ENCODE assay signal across 9 cellular contexts in genomic region chr3:5016218-5017161, GRCh38. TPM values are rescaled to one million over a fixed set of nuclear protein-coding genes. Genes with fewer than 3 reads are reported as not detected.
DNase-seq lines count a peak whose midpoint lies in the region; ATAC-seq and TF ChIP-seq lines count a peak whose summit lies in the region.
"Had no signal": no experiment of that assay in that cellular context is flagged by ENCODE, and none has a peak within 500 bp of the region (broad histone marks: within the 10 kb centered on the region; RNA-seq: fewer than 3 reads in every experiment).

No MANE protein-coding gene starts in this region.

- POLR2A ChIA-PET in activated CD4-positive, alpha-beta T cell treated with anti-CD3 and anti-CD28 coated beads, Interleukin-2, amount 10 ng/mL, durations not matched to agents 7 days and 5 days (lab: Charles Lee), result interaction anchor here (2.1 kb wide), 1 partner anchor 32 kb away, joined by 12 read pairs; no protein-coding TSS in a partner anchor

- TF ChIP-seq CTCF in GM10266 (IDR thresholded peaks at IDR 0.05; ENCODE audit: control insufficient read depth, insufficient read depth, low read depth, missing control alignments) (no peak), right atrium auricular region (IDR thresholded peaks at IDR 0.05) (no peak), type B pancreatic cell (conservative IDR thresholded peaks at IDR 0.05) (no peak), glutamatergic neuron (IDR thresholded peaks at IDR 0.05; ENCODE audit: partially characterized antibody, unreplicated experiment) (no peak)

- H3K9me3 Mint-ChIP-seq in IgD-negative memory B cell, result no peaks in the 10 kb centered on the region
- H3K9me3 Mint-ChIP-seq in activated CD4-positive, alpha-beta T cell treated with anti-CD3 and anti-CD28 coated beads, Interleukin-2, amount 10 ng/mL, durations not matched to agents 7 days and 5 days, result no peaks in the 10 kb centered on the region
- H3K9me3 Mint-ChIP-seq in type B pancreatic cell, result no peaks in the 10 kb centered on the region
- peaks cover 3% of the 10 kb centered on the region for H3K9me3 Mint-ChIP-seq in glutamatergic neuron (ENCODE audit: unreplicated experiment)

- ATAC-seq in GM21717 (IDR thresholded peaks at IDR 0.05; ENCODE audit: unreplicated experiment), result peak; percentile 53

- peak overlapping the region; percentile 13 to 77 (median 58) for H3K27ac Mint-ChIP-seq in IgD-negative memory B cell
- H3K27ac Mint-ChIP-seq in activated CD4-positive, alpha-beta T cell treated with anti-CD3 and anti-CD28 coated beads, Interleukin-2, amount 10 ng/mL, durations not matched to agents 7 days and 5 days, result peak overlapping the region; percentile 71
- peak overlapping the region; percentile 54 for H3K27ac Mint-ChIP-seq in type B pancreatic cell
- H3K27ac Mint-ChIP-seq in glutamatergic neuron (ENCODE audit: unreplicated experiment), result no peak overlapping the region

- CTCF ChIA-PET in activated CD4-positive, alpha-beta T cell treated with anti-CD3 and anti-CD28 coated beads, Interleukin-2, amount 10 ng/mL, durations not matched to agents 7 days and 5 days (lab: Charles Lee), result interaction anchor here (0.6 to 3.6 kb wide), 8 partner anchors 8 to 173 kb away, joined by 3 to 23 read pairs (median 6); partner anchors contain the start of gene BHLHE40

- H3K36me3 Mint-ChIP-seq in IgD-negative memory B cell (peaks cover 3% of the 10 kb centered on the region), type B pancreatic cell (no peaks in the 10 kb centered on the region), glutamatergic neuron (ENCODE audit: unreplicated experiment) (no peaks in the 10 kb centered on the region)
- H3K36me3 Mint-ChIP-seq in activated CD4-positive, alpha-beta T cell treated with anti-CD3 and anti-CD28 coated beads, Interleukin-2, amount 10 ng/mL, durations not matched to agents 7 days and 5 days (ENCODE audit: low read depth), result peaks cover 3% of the 10 kb centered on the region

- H3K4me1 Mint-ChIP-seq in IgD-negative memory B cell (peaks cover 38 to 63% (median 39%) of the 10 kb centered on the region in 3 donors), type B pancreatic cell (ENCODE audit: unreplicated experiment) (peaks cover 26% of the 10 kb centered on the region), glutamatergic neuron (ENCODE audit: low read depth, unreplicated experiment) (no peaks in the 10 kb centered on the region)
- H3K4me1 Mint-ChIP-seq in activated CD4-positive, alpha-beta T cell treated with anti-CD3 and anti-CD28 coated beads, Interleukin-2, amount 10 ng/mL, durations not matched to agents 7 days and 5 days, result peaks cover 89% of the 10 kb centered on the region

- H3K27me3 ChIP-seq in right atrium auricular region, result no peaks in the 10 kb centered on the region

- H3K9me3 ChIP-seq in right atrium auricular region, result no peaks in the 10 kb centered on the region

- DNase-seq in GM10266 (ENCODE audit: extremely low spot score), result peak; percentile 41
- DNase-seq in activated CD4-positive, alpha-beta T cell treated with anti-CD3 and anti-CD28 coated beads, Interleukin-2, amount 10 ng/mL, durations not matched to agents 7 days and 5 days, result peak; percentile 52
- DNase-seq in right atrium auricular region (ENCODE audit: low spot score), result peak; percentile 84
- DNase-seq in type B pancreatic cell (ENCODE audit: extremely low spot score, unreplicated experiment), result no peak
- no peak for DNase-seq in glutamatergic neuron
- DNase-seq in NCI-H146 treated with DMSO at 0.1 percent for 48 hours (lab: John Stamatoyannopoulos, UW; ENCODE audit: unreplicated experiment), result no peak

- peak overlapping the region; percentile 0 to 39 (median 12) for H3K4me3 Mint-ChIP-seq in IgD-negative memory B cell
- no peak overlapping the region for H3K4me3 Mint-ChIP-seq in activated CD4-positive, alpha-beta T cell treated with anti-CD3 and anti-CD28 coated beads, Interleukin-2, amount 10 ng/mL, durations not matched to agents 7 days and 5 days
- peak overlapping the region; percentile 49 for H3K4me3 Mint-ChIP-seq in type B pancreatic cell
- no peak overlapping the region for H3K4me3 Mint-ChIP-seq in glutamatergic neuron (ENCODE audit: unreplicated experiment)

- H3K4me1 ChIP-seq in right atrium auricular region, result peaks cover 0 to 52% of the 10 kb centered on the region in 2 donors

- H3K4me3 ChIP-seq in right atrium auricular region, result no peak overlapping the region

- H3K36me3 ChIP-seq in right atrium auricular region, result no peaks in the 10 kb centered on the region

- H3K27me3 Mint-ChIP-seq in IgD-negative memory B cell, result no peaks in the 10 kb centered on the region
- H3K27me3 Mint-ChIP-seq in activated CD4-positive, alpha-beta T cell treated with anti-CD3 and anti-CD28 coated beads, Interleukin-2, amount 10 ng/mL, durations not matched to agents 7 days and 5 days, result peaks cover 2% of the 10 kb centered on the region
- H3K27me3 Mint-ChIP-seq in type B pancreatic cell, result peaks cover 19% of the 10 kb centered on the region
- H3K27me3 Mint-ChIP-seq in glutamatergic neuron (ENCODE audit: unreplicated experiment), result peaks cover 6% of the 10 kb centered on the region

- H3K27ac ChIP-seq in right atrium auricular region, result peak overlapping the region; percentile 78

RNA-seq across cellular contexts. Expression of gene BHLHE40, which starts 37.3 kb away (rescaled TPM):
- polyA plus RNA-seq in IgD-negative memory B cell, result 11.1 TPM
- 100 to 1,000 TPM; 105 to 112 TPM for total RNA-seq in activated CD4-positive, alpha-beta T cell treated with anti-CD3 and anti-CD28 coated beads, Interleukin-2, amount 10 ng/mL, durations not matched to agents 7 days and 5 days
- total RNA-seq in right atrium auricular region (10 to 100 TPM; 32.3 to 49.5 TPM), type B pancreatic cell (ENCODE audit: low replicate concordance) (13.6 and 40.5 TPM in 2 replicates), glutamatergic neuron (ENCODE audit: unreplicated experiment) (0.22 TPM)
- polyA plus RNA-seq: neural cell had no signal

Comparison
In these comparisons a context has a peak if more than half of its experiments do, and no peak if none do; other contexts are left out.
1. DNase-seq: peak in GM10266 (single experiment), activated CD4-positive, alpha-beta T cell treated with anti-CD3 and anti-CD28 coated beads, Interleukin-2, amount 10 ng/mL, durations not matched to agents 7 days and 5 days (single experiment) and right atrium auricular region (single experiment); none in type B pancreatic cell (single experiment), glutamatergic neuron (single experiment) and NCI-H146 treated with DMSO at 0.1 percent for 48 hours (single experiment).
2. H3K4me3 Mint-ChIP-seq: peak in IgD-negative memory B cell (4 of 4) and type B pancreatic cell (single experiment); none in activated CD4-positive, alpha-beta T cell treated with anti-CD3 and anti-CD28 coated beads, Interleukin-2, amount 10 ng/mL, durations not matched to agents 7 days and 5 days (single experiment) and glutamatergic neuron (single experiment).
3. RNA of gene BHLHE40, which starts 37.3 kb away (total RNA-seq): 105 to 112 TPM in activated CD4-positive, alpha-beta T cell treated with anti-CD3 and anti-CD28 coated beads, Interleukin-2, amount 10 ng/mL, durations not matched to agents 7 days and 5 days, 32.3 to 49.5 TPM in right atrium auricular region and 13.6 to 40.5 TPM in type B pancreatic cell; 0.22 TPM in glutamatergic neuron (single experiment); every median in the first group is over 10 times any median in the second.